In the genomic region with DNA sequence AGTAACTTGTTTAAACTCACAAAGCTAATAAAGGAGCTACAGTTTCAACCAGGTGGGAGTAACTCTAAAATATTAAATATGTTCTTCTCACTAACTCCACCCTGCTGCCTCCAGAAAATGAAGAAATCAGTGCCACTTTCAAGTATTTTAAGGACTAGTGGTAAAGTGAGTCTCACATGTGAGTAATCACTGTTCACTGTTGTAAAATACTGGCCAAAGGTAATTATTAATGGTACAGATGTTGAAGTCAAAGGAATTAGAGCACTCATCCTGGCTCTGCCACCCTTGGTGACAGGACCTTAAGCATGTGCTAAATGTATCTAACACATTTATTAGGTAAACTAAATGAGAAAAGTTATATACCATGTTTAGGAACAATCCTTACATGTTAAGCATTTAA, we compare ENCODE assay signal across 4 cellular contexts.
"Had no signal": no experiment of that assay in that cellular context is flagged by ENCODE, and none has a peak within 500 bp of the region (broad histone marks: within the 10 kb centered on the region; RNA-seq: fewer than 3 reads in every experiment).

No MANE protein-coding gene starts in this region.

- FAIRE-seq: HepG2, HTR-8/SVneo, K562 had no signal

- DNase-seq: IMR-90 had no signal
